In the genomic region with DNA sequence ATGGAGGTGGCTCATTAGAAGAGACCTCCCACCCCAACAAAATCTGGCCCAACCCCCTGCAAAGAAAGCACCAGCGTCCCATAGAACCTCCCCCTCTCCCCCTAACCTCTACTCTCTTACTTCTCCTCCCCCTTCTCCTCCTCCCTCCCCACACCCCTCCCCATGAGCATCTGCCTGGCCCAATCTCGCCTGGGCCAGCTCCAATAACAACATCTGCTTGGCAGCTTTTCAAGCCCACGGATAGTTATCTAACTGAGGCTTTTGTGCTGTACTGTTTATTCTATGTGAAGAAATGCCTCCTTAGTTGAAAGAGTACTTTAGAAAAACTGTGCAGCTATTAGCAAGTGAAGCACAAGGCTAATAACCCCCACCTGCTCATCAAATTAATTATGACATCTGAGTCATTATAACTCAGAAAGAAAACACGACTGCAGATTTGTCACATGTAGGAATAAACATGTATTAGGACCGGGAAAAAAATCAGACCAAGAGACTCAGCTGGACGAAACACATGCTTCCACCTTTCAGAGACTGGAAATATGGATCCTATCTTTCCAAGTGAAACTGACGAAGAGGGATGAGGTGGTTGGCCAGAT, we compare ENCODE assay signal across 1 cellular context.
TF ChIP-seq lines count a peak whose summit lies in the region.

No MANE protein-coding gene starts in this region.

TF ChIP-seq in GM23338, 12 proteins besides CTCF, POLR2A, EP300 and RAD21 (continued from another document):
- TF ChIP-seq, protein P1, sequence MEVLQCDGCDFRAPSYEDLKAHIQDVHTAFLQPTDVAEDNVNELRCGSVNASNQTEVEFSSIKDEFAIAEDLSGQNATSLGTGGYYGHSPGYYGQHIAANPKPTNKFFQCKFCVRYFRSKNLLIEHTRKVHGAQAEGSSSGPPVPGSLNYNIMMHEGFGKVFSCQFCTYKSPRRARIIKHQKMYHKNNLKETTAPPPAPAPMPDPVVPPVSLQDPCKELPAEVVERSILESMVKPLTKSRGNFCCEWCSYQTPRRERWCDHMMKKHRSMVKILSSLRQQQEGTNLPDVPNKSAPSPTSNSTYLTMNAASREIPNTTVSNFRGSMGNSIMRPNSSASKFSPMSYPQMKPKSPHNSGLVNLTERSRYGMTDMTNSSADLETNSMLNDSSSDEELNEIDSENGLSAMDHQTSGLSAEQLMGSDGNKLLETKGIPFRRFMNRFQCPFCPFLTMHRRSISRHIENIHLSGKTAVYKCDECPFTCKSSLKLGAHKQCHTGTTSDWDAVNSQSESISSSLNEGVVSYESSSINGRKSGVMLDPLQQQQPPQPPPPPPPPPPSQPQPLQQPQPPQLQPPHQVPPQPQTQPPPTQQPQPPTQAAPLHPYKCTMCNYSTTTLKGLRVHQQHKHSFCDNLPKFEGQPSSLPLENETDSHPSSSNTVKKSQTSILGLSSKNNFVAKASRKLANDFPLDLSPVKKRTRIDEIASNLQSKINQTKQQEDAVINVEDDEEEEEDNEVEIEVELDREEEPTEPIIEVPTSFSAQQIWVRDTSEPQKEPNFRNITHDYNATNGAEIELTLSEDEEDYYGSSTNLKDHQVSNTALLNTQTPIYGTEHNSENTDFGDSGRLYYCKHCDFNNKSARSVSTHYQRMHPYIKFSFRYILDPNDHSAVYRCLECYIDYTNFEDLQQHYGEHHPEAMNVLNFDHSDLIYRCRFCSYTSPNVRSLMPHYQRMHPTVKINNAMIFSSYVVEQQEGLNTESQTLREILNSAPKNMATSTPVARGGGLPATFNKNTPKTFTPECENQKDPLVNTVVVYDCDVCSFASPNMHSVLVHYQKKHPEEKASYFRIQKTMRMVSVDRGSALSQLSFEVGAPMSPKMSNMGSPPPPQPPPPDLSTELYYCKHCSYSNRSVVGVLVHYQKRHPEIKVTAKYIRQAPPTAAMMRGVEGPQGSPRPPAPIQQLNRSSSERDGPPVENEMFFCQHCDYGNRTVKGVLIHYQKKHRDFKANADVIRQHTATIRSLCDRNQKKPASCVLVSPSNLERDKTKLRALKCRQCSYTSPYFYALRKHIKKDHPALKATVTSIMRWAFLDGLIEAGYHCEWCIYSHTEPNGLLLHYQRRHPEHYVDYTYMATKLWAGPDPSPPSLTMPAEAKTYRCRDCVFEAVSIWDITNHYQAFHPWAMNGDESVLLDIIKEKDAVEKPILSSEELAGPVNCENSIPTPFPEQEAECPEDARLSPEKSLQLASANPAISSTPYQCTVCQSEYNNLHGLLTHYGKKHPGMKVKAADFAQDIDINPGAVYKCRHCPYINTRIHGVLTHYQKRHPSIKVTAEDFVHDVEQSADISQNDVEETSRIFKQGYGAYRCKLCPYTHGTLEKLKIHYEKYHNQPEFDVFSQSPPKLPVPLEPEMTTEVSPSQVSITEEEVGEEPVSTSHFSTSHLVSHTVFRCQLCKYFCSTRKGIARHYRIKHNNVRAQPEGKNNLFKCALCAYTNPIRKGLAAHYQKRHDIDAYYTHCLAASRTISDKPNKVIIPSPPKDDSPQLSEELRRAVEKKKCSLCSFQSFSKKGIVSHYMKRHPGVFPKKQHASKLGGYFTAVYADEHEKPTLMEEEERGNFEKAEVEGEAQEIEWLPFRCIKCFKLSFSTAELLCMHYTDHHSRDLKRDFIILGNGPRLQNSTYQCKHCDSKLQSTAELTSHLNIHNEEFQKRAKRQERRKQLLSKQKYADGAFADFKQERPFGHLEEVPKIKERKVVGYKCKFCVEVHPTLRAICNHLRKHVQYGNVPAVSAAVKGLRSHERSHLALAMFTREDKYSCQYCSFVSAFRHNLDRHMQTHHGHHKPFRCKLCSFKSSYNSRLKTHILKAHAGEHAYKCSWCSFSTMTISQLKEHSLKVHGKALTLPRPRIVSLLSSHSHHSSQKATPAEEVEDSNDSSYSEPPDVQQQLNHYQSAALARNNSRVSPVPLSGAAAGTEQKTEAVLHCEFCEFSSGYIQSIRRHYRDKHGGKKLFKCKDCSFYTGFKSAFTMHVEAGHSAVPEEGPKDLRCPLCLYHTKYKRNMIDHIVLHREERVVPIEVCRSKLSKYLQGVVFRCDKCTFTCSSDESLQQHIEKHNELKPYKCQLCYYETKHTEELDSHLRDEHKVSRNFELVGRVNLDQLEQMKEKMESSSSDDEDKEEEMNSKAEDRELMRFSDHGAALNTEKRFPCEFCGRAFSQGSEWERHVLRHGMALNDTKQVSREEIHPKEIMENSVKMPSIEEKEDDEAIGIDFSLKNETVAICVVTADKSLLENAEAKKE (CRISPR knock-in tag; IDR thresholded peaks at IDR 0.05) = no peak
- TF ChIP-seq STAT1 (IDR thresholded peaks at IDR 0.05; ENCODE audit: unreplicated experiment) (no peak), ZNF331 (CRISPR knock-in tag; IDR thresholded peaks at IDR 0.05; ENCODE audit: low read depth) (no peak), EZH2phosphoT487 (IDR thresholded peaks at IDR 0.05; ENCODE audit: unreplicated experiment) (no peak), NANOG (IDR thresholded peaks at IDR 0.05; ENCODE audit: borderline replicate concordance) (no peak), EZH2 (IDR thresholded peaks at IDR 0.05; ENCODE audit: low read depth, unreplicated experiment) (no peak), POLR2AphosphoS5 (IDR thresholded peaks at IDR 0.05; ENCODE audit: low read depth) (no peak), JUNB (IDR thresholded peaks at IDR 0.05; ENCODE audit: unreplicated experiment) (no peak)
- TF ChIP-seq, protein P2, sequence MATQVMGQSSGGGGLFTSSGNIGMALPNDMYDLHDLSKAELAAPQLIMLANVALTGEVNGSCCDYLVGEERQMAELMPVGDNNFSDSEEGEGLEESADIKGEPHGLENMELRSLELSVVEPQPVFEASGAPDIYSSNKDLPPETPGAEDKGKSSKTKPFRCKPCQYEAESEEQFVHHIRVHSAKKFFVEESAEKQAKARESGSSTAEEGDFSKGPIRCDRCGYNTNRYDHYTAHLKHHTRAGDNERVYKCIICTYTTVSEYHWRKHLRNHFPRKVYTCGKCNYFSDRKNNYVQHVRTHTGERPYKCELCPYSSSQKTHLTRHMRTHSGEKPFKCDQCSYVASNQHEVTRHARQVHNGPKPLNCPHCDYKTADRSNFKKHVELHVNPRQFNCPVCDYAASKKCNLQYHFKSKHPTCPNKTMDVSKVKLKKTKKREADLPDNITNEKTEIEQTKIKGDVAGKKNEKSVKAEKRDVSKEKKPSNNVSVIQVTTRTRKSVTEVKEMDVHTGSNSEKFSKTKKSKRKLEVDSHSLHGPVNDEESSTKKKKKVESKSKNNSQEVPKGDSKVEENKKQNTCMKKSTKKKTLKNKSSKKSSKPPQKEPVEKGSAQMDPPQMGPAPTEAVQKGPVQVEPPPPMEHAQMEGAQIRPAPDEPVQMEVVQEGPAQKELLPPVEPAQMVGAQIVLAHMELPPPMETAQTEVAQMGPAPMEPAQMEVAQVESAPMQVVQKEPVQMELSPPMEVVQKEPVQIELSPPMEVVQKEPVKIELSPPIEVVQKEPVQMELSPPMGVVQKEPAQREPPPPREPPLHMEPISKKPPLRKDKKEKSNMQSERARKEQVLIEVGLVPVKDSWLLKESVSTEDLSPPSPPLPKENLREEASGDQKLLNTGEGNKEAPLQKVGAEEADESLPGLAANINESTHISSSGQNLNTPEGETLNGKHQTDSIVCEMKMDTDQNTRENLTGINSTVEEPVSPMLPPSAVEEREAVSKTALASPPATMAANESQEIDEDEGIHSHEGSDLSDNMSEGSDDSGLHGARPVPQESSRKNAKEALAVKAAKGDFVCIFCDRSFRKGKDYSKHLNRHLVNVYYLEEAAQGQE (IDR thresholded peaks at IDR 0.05; ENCODE audit: unreplicated experiment) = no peak
TF ChIP-seq in GM23338: peak in this region for 0.
